ENCODE assay signal across 33 cellular contexts in genomic region chr7:137715546-137715945, GRCh38.
DNase-seq lines count a peak whose midpoint lies in the region; ATAC-seq and TF ChIP-seq lines count a peak whose summit lies in the region.
"Had no signal": no experiment of that assay in that cellular context is flagged by ENCODE, and none has a peak within 500 bp of the region (broad histone marks: within the 10 kb centered on the region; RNA-seq: fewer than 3 reads in every experiment).

No MANE protein-coding gene starts in this region.

- no peak for ATAC-seq in GM21423 (IDR thresholded peaks at IDR 0.05; ENCODE audit: unreplicated experiment)
- ATAC-seq: activated CD4-positive, alpha-beta T cell treated with anti-CD3 and anti-CD28 coated beads for 36 hours; activated CD8-positive, alpha-beta T cell treated with anti-CD3 and anti-CD28 coated beads, Interleukin-2, amount 10 ng/mL, durations not matched to agents 7 days and 5 days; foreskin keratinocyte; K562; stimulated activated naive CD8-positive, alpha-beta T cell treated with anti-CD3 and anti-CD28 coated beads, Interleukin-15, Interleukin-2, amounts not matched to agents 100 U/mL and 50 U/mL, for 24 hours had no signal

- H2BK15ac ChIP-seq in neuronal stem cell (ENCODE audit: low read length): no peak overlapping the region

- WGBS in neuronal stem cell (ENCODE audit: extremely low coverage in 2 of 2, insufficient read length in 2 of 2, insufficient replicate concordance in 1 of 2), 2 donors: no CpG with 5 or more reads among the region's 1 CpG

- peaks cover 12 to 32% of the 10 kb centered on the region in 2 donors for H3K4me1 ChIP-seq in neuronal stem cell (ENCODE audit: control insufficient read depth in 2 of 2, insufficient read depth in 1 of 2, low read depth in 1 of 2, low read length in 2 of 2)
- H3K4me1 ChIP-seq: adrenal gland, foreskin keratinocyte had no signal

- H3K27me3 ChIP-seq in neuronal stem cell (ENCODE audit: control insufficient read depth in 3 of 3, insufficient read depth in 3 of 3, low read depth in 1 of 3, low read length in 3 of 3): no peaks in the 10 kb centered on the region
- H3K27me3 ChIP-seq: adrenal gland; BLaER1 treated with 17β-estradiol and CSF1 and Interleukin-3, amounts not matched to agents 10 nM and 100 nM; foreskin keratinocyte; MG63; neural progenitor cell; right atrium auricular region had no signal

- H2AFZ ChIP-seq in neuronal stem cell (ENCODE audit: low read length): peak overlapping the region; percentile 32
- H2AFZ ChIP-seq: neural progenitor cell, PC-9 had no signal

- H3K27ac ChIP-seq in neuronal stem cell (replicated peaks; ENCODE audit: low read length): no peak overlapping the region
- H3K27ac ChIP-seq: adrenal gland; BLaER1 treated with 17β-estradiol and CSF1 and Interleukin-3, amounts not matched to agents 10 nM and 100 nM; epithelial cell of prostate; foreskin keratinocyte; neural progenitor cell; PC-9; right atrium auricular region; thoracic aorta had no signal

- H4K91ac ChIP-seq in neuronal stem cell (ENCODE audit: low read depth, low read length, poor library complexity): no peak overlapping the region

- no peaks in the 10 kb centered on the region for H3K79me1 ChIP-seq in neuronal stem cell (ENCODE audit: low read depth, low read length)

- no peak overlapping the region for H3K23ac ChIP-seq in neuronal stem cell (ENCODE audit: low read depth, low read length, poor library complexity)

- H3K14ac ChIP-seq in neuronal stem cell (ENCODE audit: low read length): no peak overlapping the region

- no peak overlapping the region for H4K8ac ChIP-seq in neuronal stem cell (ENCODE audit: low read depth, low read length)

- no peak overlapping the region for H3K4me2 ChIP-seq in neuronal stem cell (ENCODE audit: insufficient read depth, low read length, poor library complexity, severe bottlenecking)
- H3K4me2 ChIP-seq: BLaER1 treated with 17β-estradiol and CSF1 and Interleukin-3, amounts not matched to agents 10 nM and 100 nM; neural progenitor cell; PC-9 had no signal

- H3K4ac ChIP-seq in neuronal stem cell (ENCODE audit: low read length): no peak overlapping the region

- H2AK5ac ChIP-seq in neuronal stem cell (ENCODE audit: low read depth, low read length): no peak overlapping the region

- no peak overlapping the region for H2BK5ac ChIP-seq in neuronal stem cell (ENCODE audit: low read length)

- H3K18ac ChIP-seq in neuronal stem cell (ENCODE audit: low read length): no peak overlapping the region

- H3K9me3 ChIP-seq in neuronal stem cell (replicated peaks in 1 of 2; ENCODE audit: control insufficient read depth in 2 of 2, insufficient read depth in 1 of 2, low read depth in 1 of 2, low read length in 2 of 2): no peaks in the 10 kb centered on the region
- H3K9me3 ChIP-seq: adrenal gland; BLaER1 treated with 17β-estradiol and CSF1 and Interleukin-3, amounts not matched to agents 10 nM and 100 nM; MG63; right atrium auricular region; thoracic aorta had no signal

- no peak overlapping the region for H3K9ac ChIP-seq in neuronal stem cell (ENCODE audit: low read depth, low read length, poor library complexity)
- H3K9ac ChIP-seq: BLaER1 treated with 17β-estradiol and CSF1 and Interleukin-3, amounts not matched to agents 10 nM and 100 nM; neural progenitor cell had no signal

- DNase-seq in COLO829 (ENCODE audit: low spot score) (peak; percentile 33), LHCN-M2 (ENCODE audit: low read depth) (peak; percentile 16), choroid plexus epithelial cell (ENCODE audit: low read depth) (peak; percentile 13), neuronal stem cell (ENCODE audit: low spot score) (no peak), UCSD-AML1 (lab: John Stamatoyannopoulos, UW; ENCODE audit: unreplicated experiment) (no peak), COR-L47 (lab: John Stamatoyannopoulos, UW) (no peak), HT-29 (ENCODE audit: low spot score) (no peak)
- DNase-seq: ACHN; activated CD4-positive, alpha-beta T cell treated with anti-CD3 and anti-CD28 coated beads for 36 hours; activated CD8-positive, alpha-beta T cell treated with anti-CD3 and anti-CD28 coated beads, Interleukin-2, amount 10 ng/mL, durations not matched to agents 7 days and 5 days; activated naive CD4-positive, alpha-beta T cell treated with anti-CD3 and anti-CD28 coated beads for 36 hours; adrenal gland; effector CD4-positive, alpha-beta T cell; GF-D8; GOT3; head of caudate nucleus; islet precursor cell; MG63; NCI-H1417 treated with DMSO at 0.1 percent for 48 hours; NCI-H2081; NCI-H524 treated with DMSO at 0.1 percent for 48 hours; PC-9; stimulated activated CD4-positive, alpha-beta T cell treated with anti-CD3 and anti-CD28 coated beads, Interleukin-1b, Interleukin-23, amount 100 ng/mL, for 48 hours; stimulated activated naive CD8-positive, alpha-beta T cell treated with anti-CD3 and anti-CD28 coated beads, Interleukin-15, Interleukin-2, amounts not matched to agents 100 U/mL and 50 U/mL, for 24 hours; T-helper 2 cell had no signal

- no peak overlapping the region for H3K4me3 ChIP-seq in choroid plexus epithelial cell (ENCODE audit: low read depth, low read length)
- no peak overlapping the region for H3K4me3 ChIP-seq in neuronal stem cell (ENCODE audit: low read length in 2 of 2)
- H3K4me3 ChIP-seq: adrenal gland; BLaER1 treated with 17β-estradiol and CSF1 and Interleukin-3, amounts not matched to agents 10 nM and 100 nM; K562; MG63; neural progenitor cell; PC-9; right atrium auricular region; thoracic aorta had no signal

- no peak overlapping the region for H2BK12ac ChIP-seq in neuronal stem cell (ENCODE audit: low read length)

- TF ChIP-seq CTCF in choroid plexus epithelial cell (conservative IDR thresholded peaks at IDR 0.05; ENCODE audit: low read depth, low read length): no peak

- H2BK120ac ChIP-seq in neuronal stem cell (ENCODE audit: low read depth, low read length): no peak overlapping the region

- no peaks in the 10 kb centered on the region for H3K36me3 ChIP-seq in neuronal stem cell (replicated peaks in 1 of 2; ENCODE audit: control insufficient read depth in 2 of 2, insufficient read depth in 2 of 2, low read length in 2 of 2)
- H3K36me3 ChIP-seq: adrenal gland; BLaER1 treated with 17β-estradiol and CSF1 and Interleukin-3, amounts not matched to agents 10 nM and 100 nM; MG63; neural progenitor cell; right atrium auricular region; thoracic aorta had no signal

Comparison
In these comparisons a context has a peak if more than half of its experiments do, and no peak if none do; other contexts are left out.
1. DNase-seq: peak in COLO829 (single experiment), LHCN-M2 (single experiment) and choroid plexus epithelial cell (single experiment); none in neuronal stem cell (single experiment), UCSD-AML1 (single experiment), COR-L47 (single experiment) and HT-29 (single experiment).